Comparison of ENCODE assay signal across 8 cellular contexts in the genomic region with DNA sequence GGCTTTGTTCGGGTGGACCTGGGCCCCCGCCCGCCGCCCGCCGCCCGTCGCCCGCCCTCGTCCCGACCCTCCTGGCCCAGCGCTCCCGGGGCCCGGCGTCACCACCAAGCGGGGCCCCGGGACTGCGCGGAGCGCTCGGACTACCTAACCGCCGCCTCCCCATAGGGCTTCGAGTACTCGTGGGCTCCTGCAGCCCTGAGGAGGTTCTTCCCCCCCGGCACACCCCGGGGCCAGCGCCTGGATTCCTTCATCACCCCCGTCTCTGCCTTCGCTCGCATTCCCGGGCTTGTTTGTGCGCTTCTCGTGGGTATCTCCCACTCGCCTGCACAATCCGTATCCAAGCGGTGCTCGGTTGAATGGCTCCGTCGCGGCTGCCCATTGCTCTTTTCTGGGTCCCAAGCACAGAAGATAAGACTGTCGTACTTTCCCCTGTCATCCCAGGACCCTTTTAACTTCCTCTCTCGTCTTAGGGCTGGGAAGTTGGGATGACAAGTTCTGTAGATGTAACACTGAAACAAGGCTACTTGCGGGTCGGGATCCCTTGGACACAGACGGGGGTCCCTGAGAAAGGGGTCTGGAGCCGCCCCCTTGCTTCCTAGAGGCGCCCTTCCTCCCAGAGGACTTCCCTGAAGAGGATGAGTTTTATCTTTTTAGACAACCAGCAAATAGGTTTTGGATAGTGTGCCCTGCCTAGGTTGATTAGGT. TPM values are rescaled to one million over a fixed set of nuclear protein-coding genes. Genes with fewer than 3 reads are reported as not detected.
A peak's percentile ranks its signal among the peaks of the same experiment; 100 is the strongest.
DNase-seq lines count a peak whose midpoint lies in the region; ATAC-seq and TF ChIP-seq lines count a peak whose summit lies in the region.

No MANE protein-coding gene starts in this region.

- peak overlapping the region; percentile 83 to 89 for H3K27ac ChIP-seq in prostate gland

- peak; percentile 38 for ATAC-seq in HG02623 (IDR thresholded peaks at IDR 0.05; ENCODE audit: unreplicated experiment)
- peak; percentile 71 for ATAC-seq in activated naive CD8-positive, alpha-beta T cell treated with anti-CD3 and anti-CD28 coated beads, Interleukin-2, amount 50 U/mL, for 24 hours
- peak; percentile 83 for ATAC-seq in left ventricle myocardium superior

- intact Hi-C loops in left ventricle myocardium superior (cut with micrococcal nuclease), result no loop called here
- intact Hi-C loops in prostate gland (cut with DNase I), result loop anchor here (10.0 kb wide), 1 partner anchor 92 kb away; a partner anchor contains a TSS

- TF ChIP-seq POLR2A in NB4 (IDR thresholded peaks at IDR 0.05; ENCODE audit: extremely low read depth, insufficient read length) (no peak), prostate gland (IDR thresholded peaks at IDR 0.05) (no peak)

- H3K27ac Mint-ChIP-seq in activated naive CD8-positive, alpha-beta T cell treated with anti-CD3 and anti-CD28 coated beads, Interleukin-2, amount 50 U/mL, for 24 hours, result peak overlapping the region; percentile 85

- peak overlapping the region; percentile 98 for H3K4me3 Mint-ChIP-seq in activated naive CD8-positive, alpha-beta T cell treated with anti-CD3 and anti-CD28 coated beads, Interleukin-2, amount 50 U/mL, for 24 hours

- H3K9me3 ChIP-seq in prostate gland, result no peaks in the 10 kb centered on the region

- peaks cover 27% of the 10 kb centered on the region for H3K4me1 Mint-ChIP-seq in activated naive CD8-positive, alpha-beta T cell treated with anti-CD3 and anti-CD28 coated beads, Interleukin-2, amount 50 U/mL, for 24 hours

- H3K27me3 Mint-ChIP-seq in activated naive CD8-positive, alpha-beta T cell treated with anti-CD3 and anti-CD28 coated beads, Interleukin-2, amount 50 U/mL, for 24 hours, result no peaks in the 10 kb centered on the region

- no peaks in the 10 kb centered on the region for H3K9me3 Mint-ChIP-seq in activated naive CD8-positive, alpha-beta T cell treated with anti-CD3 and anti-CD28 coated beads, Interleukin-2, amount 50 U/mL, for 24 hours

- H3K36me3 Mint-ChIP-seq in activated naive CD8-positive, alpha-beta T cell treated with anti-CD3 and anti-CD28 coated beads, Interleukin-2, amount 50 U/mL, for 24 hours (ENCODE audit: low read depth), result peaks cover 20% of the 10 kb centered on the region

- H3K36me3 ChIP-seq in prostate gland, result no peaks in the 10 kb centered on the region

- no peak for TF ChIP-seq CTCF in NB4 (IDR thresholded peaks at IDR 0.05; ENCODE audit: low read depth, low read length)
- TF ChIP-seq CTCF in prostate gland (IDR thresholded peaks at IDR 0.05), result no peak

- no peaks in the 10 kb centered on the region for H3K4me1 ChIP-seq in prostate gland (replicated peaks)

- under 1% methylated on average over 45 of the region's 48 CpGs for WGBS in prostate gland

- H3K27me3 ChIP-seq in prostate gland (replicated peaks; ENCODE audit: insufficient read depth), result no peaks in the 10 kb centered on the region

- peak overlapping the region; percentile 65 for H3K4me3 ChIP-seq in NB4 (ENCODE audit: low read depth, low read length)
- H3K4me3 ChIP-seq in prostate gland, result peak overlapping the region; percentile 72 to 91

- DNase-seq in stimulated activated CD4-positive, alpha-beta T cell treated with anti-CD3 and anti-CD28 coated beads, Interleukin-4, amount 100 ng/mL, for 24 hours, result peak; percentile 25
- DNase-seq in stimulated activated CD4-positive, alpha-beta T cell treated with anti-CD3 and anti-CD28 coated beads, Interleukin-15, amount 100 ng/mL, for 24 hours, result no peak
- DNase-seq in NB4 (ENCODE audit: low read depth), result peak; percentile 52
- DNase-seq in activated naive CD8-positive, alpha-beta T cell treated with anti-CD3 and anti-CD28 coated beads, Interleukin-2, amount 50 U/mL, for 24 hours, result no peak
- DNase-seq in left ventricle myocardium superior, result no peak
- DNase-seq in prostate gland (ENCODE audit: low spot score), result peak; percentile 15
- DNase-seq in GM19240 (ENCODE audit: insufficient read length, low spot score), result no peak

RNA-seq across cellular contexts. Expression of a gene that starts 0.6 kb away (rescaled TPM):
- total RNA-seq in left ventricle myocardium superior (18.4 TPM), prostate gland (10 to 100 TPM; 13.6 to 19.7 TPM)

Comparison
In these comparisons a context has a peak if more than half of its experiments do, and no peak if none do; other contexts are left out.
1. DNase-seq: peak in stimulated activated CD4-positive, alpha-beta T cell treated with anti-CD3 and anti-CD28 coated beads, Interleukin-4, amount 100 ng/mL, for 24 hours (single experiment), NB4 (single experiment) and prostate gland (single experiment); none in stimulated activated CD4-positive, alpha-beta T cell treated with anti-CD3 and anti-CD28 coated beads, Interleukin-15, amount 100 ng/mL, for 24 hours (single experiment), activated naive CD8-positive, alpha-beta T cell treated with anti-CD3 and anti-CD28 coated beads, Interleukin-2, amount 50 U/mL, for 24 hours (single experiment), left ventricle myocardium superior (single experiment) and GM19240 (single experiment).
2. Peak in every context shown above with its lines, with median percentiles within 50 percentile points of each other: ATAC-seq.